In genomic region chr10:110410329-110411046, GRCh38 we compare ENCODE assay signal across 9 cellular contexts.
A peak's percentile ranks its signal among the peaks of the same experiment; 100 is the strongest.
DNase-seq lines count a peak whose midpoint lies in the region; ATAC-seq lines count a peak whose summit lies in the region.
"Had no signal": no experiment of that assay in that cellular context is flagged by ENCODE, and none has a peak within 500 bp of the region (broad histone marks: within the 10 kb centered on the region; RNA-seq: fewer than 3 reads in every experiment).

No MANE protein-coding gene starts in this region.

- CTCF ChIA-PET in activated CD4-positive, alpha-beta T cell treated with anti-CD3 and anti-CD28 coated beads for 36 hours (lab: Charles Lee): interaction anchor here (0.6 to 2.7 kb wide), 3 partner anchors 20 to 350 kb away, joined by 3 to 12 read pairs (median 4); no protein-coding TSS in a partner anchor

- H3K36me3 Mint-ChIP-seq in activated CD4-positive, alpha-beta T cell treated with anti-CD3 and anti-CD28 coated beads for 36 hours (ENCODE audit: low read depth): no peaks in the 10 kb centered on the region

- no peak for ATAC-seq in activated CD4-positive, alpha-beta T cell treated with anti-CD3 and anti-CD28 coated beads for 36 hours
- ATAC-seq in left ventricle myocardium superior (peak; percentile 19), HG03469 (IDR thresholded peaks at IDR 0.05; ENCODE audit: unreplicated experiment) (no peak), HG03457 (IDR thresholded peaks at IDR 0.05; ENCODE audit: unreplicated experiment) (no peak)

- no peaks in the 10 kb centered on the region for H3K9me3 Mint-ChIP-seq in activated CD4-positive, alpha-beta T cell treated with anti-CD3 and anti-CD28 coated beads for 36 hours (ENCODE audit: low read depth)

- peak overlapping the region; percentile 53 for H3K27ac Mint-ChIP-seq in activated CD4-positive, alpha-beta T cell treated with anti-CD3 and anti-CD28 coated beads for 36 hours

- H3K27me3 Mint-ChIP-seq in activated CD4-positive, alpha-beta T cell treated with anti-CD3 and anti-CD28 coated beads for 36 hours: no peaks in the 10 kb centered on the region

- H3K4me3 Mint-ChIP-seq in activated CD4-positive, alpha-beta T cell treated with anti-CD3 and anti-CD28 coated beads for 36 hours: no peak overlapping the region

- POLR2A ChIA-PET in activated CD4-positive, alpha-beta T cell treated with anti-CD3 and anti-CD28 coated beads for 36 hours (lab: Charles Lee): interaction anchor here (1.0 kb wide), 1 partner anchor 54 kb away, joined by 3 read pairs; no protein-coding TSS in a partner anchor

- intact Hi-C loops in activated CD4-positive, alpha-beta T cell treated with anti-CD3 and anti-CD28 coated beads for 36 hours (cut with DNase I, micrococcal nuclease): loop anchor here (5.0 to 10.0 kb wide), 4 partner anchors 98 to 488 kb away; partner anchors contain the start of genes MXI1 (in 1 of the 2), PDCD4 (in 1 of the 2) and XPNPEP1 (in 1 of the 2)
- intact Hi-C loops in left ventricle myocardium superior (cut with micrococcal nuclease): no loop called here

- H3K4me1 Mint-ChIP-seq in activated CD4-positive, alpha-beta T cell treated with anti-CD3 and anti-CD28 coated beads for 36 hours: peaks cover 50% of the 10 kb centered on the region

- no peak for DNase-seq in activated CD4-positive, alpha-beta T cell treated with anti-CD3 and anti-CD28 coated beads for 36 hours
- DNase-seq in activated CD4-positive, alpha-beta T cell treated with anti-CD3 and anti-CD28 coated beads for 1 hour: no peak
- peak; percentile 77 for DNase-seq in T1000 (lab: John Stamatoyannopoulos, UW)
- DNase-seq in left ventricle myocardium superior: no peak
- DNase-seq in stromal cell of bone marrow (ENCODE audit: low read depth): peak; percentile 86
- DNase-seq in cerebellum (ENCODE audit: low spot score): no peak
- DNase-seq: NCI-H446 treated with DMSO at 0.1 percent for 48 hours had no signal

Comparison
In these comparisons a context has a peak if more than half of its experiments do, and no peak if none do; other contexts are left out.
1. DNase-seq: peak in T1000 (single experiment) and stromal cell of bone marrow (single experiment); none in activated CD4-positive, alpha-beta T cell treated with anti-CD3 and anti-CD28 coated beads for 36 hours (single experiment), activated CD4-positive, alpha-beta T cell treated with anti-CD3 and anti-CD28 coated beads for 1 hour (single experiment), left ventricle myocardium superior (single experiment) and cerebellum (single experiment).